19 cellular contexts compared by ENCODE assay signal in genomic region chr4:124481123-124481522, GRCh38.
"Had no signal": no experiment of that assay in that cellular context is flagged by ENCODE, and none has a peak within 500 bp of the region (broad histone marks: within the 10 kb centered on the region; RNA-seq: fewer than 3 reads in every experiment).

No MANE protein-coding gene starts in this region.

- H3K9me3 ChIP-seq: ovary, suprapubic skin, thyroid gland, upper lobe of left lung, uterus had no signal

- H3K79me2 ChIP-seq: hepatocyte had no signal

- H3K4me3 ChIP-seq: dorsolateral prefrontal cortex, hepatocyte, ovary, smooth muscle cell, suprapubic skin, thyroid gland, upper lobe of left lung, uterus had no signal

- H3K27ac ChIP-seq: dorsolateral prefrontal cortex, hepatocyte, ovary, suprapubic skin, thyroid gland, upper lobe of left lung, uterus had no signal

- H3K36me3 ChIP-seq: ovary, suprapubic skin, thyroid gland, upper lobe of left lung, uterus had no signal

- ATAC-seq: esophagus mucosa; left colon; naive thymus-derived CD8-positive, alpha-beta T cell; right cardiac atrium; stimulated activated effector memory CD8-positive, alpha-beta T cell treated with anti-CD3 and anti-CD28 coated beads, Interleukin-12 subunit alpha, Interleukin-12 subunit beta, amount 100 ng/mL, for 72 hours; stimulated activated naive CD8-positive, alpha-beta T cell treated with anti-CD3 and anti-CD28 coated beads, Interleukin-15, Interleukin-2, amounts not matched to agents 100 U/mL and 50 U/mL, for 24 hours had no signal

- H2AFZ ChIP-seq: hepatocyte had no signal

- H3K4me1 ChIP-seq: suprapubic skin, thyroid gland, uterus had no signal

- H3K27me3 ChIP-seq: dorsolateral prefrontal cortex, hepatocyte, ovary, suprapubic skin, thyroid gland, upper lobe of left lung, uterus had no signal

- DNase-seq: cortex of kidney; dorsolateral prefrontal cortex; effector CD8-positive, alpha-beta T cell; head of caudate nucleus; left colon; naive thymus-derived CD8-positive, alpha-beta T cell; ovary; right cardiac atrium; stimulated activated CD4-positive, alpha-beta T cell treated with anti-CD3 and anti-CD28 coated beads, Interleukin-4, amount 100 ng/mL, for 1 hour; stimulated activated CD8-positive, alpha-beta memory T cell treated with anti-CD3 and anti-CD28 coated beads, Interleukin-4, amount 100 ng/mL, for 48 hours; stimulated activated naive CD8-positive, alpha-beta T cell treated with anti-CD3 and anti-CD28 coated beads, Interleukin-15, Interleukin-2, amounts not matched to agents 100 U/mL and 50 U/mL, for 24 hours; thyroid gland; upper lobe of left lung; uterus had no signal

- H3K4me2 ChIP-seq: hepatocyte, smooth muscle cell had no signal
